Comparison of ENCODE assay signal across 8 cellular contexts in genomic region chr22:29266564-29267461, GRCh38. TPM values are rescaled to one million over a fixed set of nuclear protein-coding genes. Genes with fewer than 3 reads are reported as not detected.
A peak's percentile ranks its signal among the peaks of the same experiment; 100 is the strongest.
DNase-seq lines count a peak whose midpoint lies in the region; ATAC-seq and TF ChIP-seq lines count a peak whose summit lies in the region.

No MANE protein-coding gene starts in this region.

- ATAC-seq in left lung (no peak), thoracic aorta (ENCODE audit: insufficient number of reproducible peaks, low FRiP score, low read depth) (no peak), HG02610 (IDR thresholded peaks at IDR 0.05; ENCODE audit: unreplicated experiment) (no peak), GM19324 (IDR thresholded peaks at IDR 0.05; ENCODE audit: low FRiP score, unreplicated experiment) (no peak)

- CTCF ChIA-PET in AG04449 (lab: Yijun Ruan, JAX) = interaction anchor here (1.2 to 4.2 kb wide), 2 partner anchors 19 to 21 kb away, joined by 4 to 25 read pairs; no protein-coding TSS in a partner anchor

- WGBS in adrenal gland, 4 donors = 13 to 23% (median 19%) methylated on average over 7 to 13 of the region's 13 CpGs

- intact Hi-C loops in adrenal gland (cut with DNase I) = no loop called here
- intact Hi-C loops in left lung (cut with DNase I) = no loop called here

- POLR2A ChIA-PET in AG04449 (lab: Yijun Ruan, JAX) = interaction anchor here (0.6 kb wide), 1 partner anchor 17 kb away, joined by 3 read pairs; no protein-coding TSS in a partner anchor

- TF ChIP-seq CTCF in AG04449 (IDR thresholded peaks at IDR 0.05; ENCODE audit: insufficient read depth, low read length, missing control alignments) (no peak), adrenal gland (IDR thresholded peaks at IDR 0.05) (no peak), left lung (IDR thresholded peaks at IDR 0.05) (no peak), thoracic aorta (IDR thresholded peaks at IDR 0.05) (no peak)

- DNase-seq in AG04449 (ENCODE audit: low read depth, low spot score) (no peak), adrenal gland (peak in 6 of 7 donors; percentile 30 to 61 (median 36)), left lung (no peak), thoracic aorta (ENCODE audit: low spot score) (no peak), SHP77 (lab: John Stamatoyannopoulos, UW) (no peak)

- TF ChIP-seq POLR2A in adrenal gland (IDR thresholded peaks at IDR 0.05) = no peak

- H3K4me1 ChIP-seq in HUES48 (ENCODE audit: control insufficient read depth, insufficient read depth, low read length) (peaks cover 27% of the 10 kb centered on the region), adrenal gland (replicated peaks in 1 of 2) (peaks cover 40 to 41% of the 10 kb centered on the region in 2 donors), left lung (peaks cover 23 to 45% of the 10 kb centered on the region in 2 donors), thoracic aorta (ENCODE audit: control insufficient read depth in 1 of 2, low read depth in 2 of 2) (peaks cover 25 to 36% of the 10 kb centered on the region in 2 donors)

- peak overlapping the region; percentile 100 for H3K9ac ChIP-seq in HUES48 (ENCODE audit: low read depth, low read length)

- H3K4me3 ChIP-seq in AG04449 (ENCODE audit: low read depth, low read length) (peak overlapping the region; percentile 89), HUES48 (ENCODE audit: low read depth, low read length) (peak overlapping the region; percentile 95), adrenal gland (peak overlapping the region; percentile 32 to 99 (median 83)), left lung (peak overlapping the region; percentile 77 to 99), thoracic aorta (peak overlapping the region; percentile 92)

- peak overlapping the region; percentile 100 for H3K27ac ChIP-seq in HUES48 (ENCODE audit: low read depth, low read length)
- H3K27ac ChIP-seq in adrenal gland = peak overlapping the region; percentile 78 to 100 (median 100)
- peak overlapping the region; percentile 98 for H3K27ac ChIP-seq in left lung
- peak overlapping the region in 1 of 2 donors; percentile 97 for H3K27ac ChIP-seq in thoracic aorta

- H3K9me3 ChIP-seq in HUES48 (ENCODE audit: control insufficient read depth, insufficient read depth, low read length) = no peaks in the 10 kb centered on the region
- H3K9me3 ChIP-seq in adrenal gland (replicated peaks in 1 of 3) = no peaks in the 10 kb centered on the region
- no peaks in the 10 kb centered on the region for H3K9me3 ChIP-seq in left lung
- no peaks in the 10 kb centered on the region for H3K9me3 ChIP-seq in thoracic aorta

- peaks cover 53% of the 10 kb centered on the region for H3K36me3 ChIP-seq in HUES48 (ENCODE audit: control insufficient read depth, insufficient read depth, low read length)
- peaks cover 0 to 28% of the 10 kb centered on the region in 2 donors for H3K36me3 ChIP-seq in adrenal gland (replicated peaks in 1 of 2)
- H3K36me3 ChIP-seq in left lung = peaks cover 0 to 26% of the 10 kb centered on the region in 2 donors
- H3K36me3 ChIP-seq in thoracic aorta = peaks cover 5% of the 10 kb centered on the region

- no peaks in the 10 kb centered on the region for H3K27me3 ChIP-seq in HUES48 (ENCODE audit: control insufficient read depth, insufficient read depth, low read length)
- H3K27me3 ChIP-seq in adrenal gland = no peaks in the 10 kb centered on the region
- H3K27me3 ChIP-seq in left lung = no peaks in the 10 kb centered on the region
- H3K27me3 ChIP-seq in thoracic aorta (replicated peaks; ENCODE audit: insufficient read depth) = no peaks in the 10 kb centered on the region

RNA-seq across cellular contexts. Expression of gene RHBDD3, which starts 1.0 kb away (rescaled TPM):
- total RNA-seq in adrenal gland = 100 to 1,000 TPM in 1 of 8 donors, 10 to 100 TPM in 7; 27.4 to 103 (median 42.6) TPM
- polyA plus RNA-seq in adrenal gland = 10 to 100 TPM; 12.2 to 76.3 (median 48.2) TPM
- total RNA-seq in left lung = 10 to 100 TPM; 24.1 to 34.7 TPM
- total RNA-seq in thoracic aorta = 10 to 100 TPM; 23.9 to 36.7 TPM

RNA-seq across cellular contexts. Expression of gene EWSR1, which starts 1.3 kb away (rescaled TPM):
- total RNA-seq in adrenal gland (100 to 1,000 TPM; 152 to 302 (median 197) TPM), left lung (100 to 1,000 TPM; 125 to 189 TPM), thoracic aorta (100 to 1,000 TPM; 197 to 225 TPM)
- polyA plus RNA-seq in adrenal gland = 100 to 1,000 TPM; 269 to 351 (median 278) TPM

RNA-seq across cellular contexts. Expression of gene GAS2L1, which starts 39.6 kb away (rescaled TPM):
- total RNA-seq in adrenal gland (10 to 100 TPM; 29.7 to 87.3 (median 55.6) TPM), left lung (10 to 100 TPM; 30.6 to 32.6 TPM), thoracic aorta (10 to 100 TPM; 32.5 to 52.9 TPM)
- polyA plus RNA-seq in adrenal gland = 10 to 100 TPM in 2 of 3 donors, 1 to 10 TPM in 1; 3.6 to 42.1 (median 33.1) TPM

RNA-seq across cellular contexts. Expression of gene RASL10A, which starts 48.7 kb away (rescaled TPM):
- total RNA-seq in adrenal gland (1 to 10 TPM in 7 of 8 donors, under 1 TPM in 1; 0.54 to 3.7 (median 1.8) TPM), left lung (1 to 10 TPM in 1 of 2 donors, under 1 TPM in 1; 0.96 to 1.8 TPM), thoracic aorta (1 to 10 TPM; 3.4 to 4.1 TPM)
- 10 to 100 TPM in 1 of 3 donors, 1 to 10 TPM in 1, under 1 TPM in 1; 0.51 to 14.4 (median 9.1) TPM for polyA plus RNA-seq in adrenal gland

Comparison
In these comparisons a context has a peak if more than half of its experiments do, and no peak if none do; other contexts are left out.
1. DNase-seq: peak in adrenal gland (6 of 7); none in AG04449 (single experiment), left lung (0 of 2), thoracic aorta (single experiment) and SHP77 (0 of 2).
2. Peak in every context shown above with its lines, with median percentiles within 50 percentile points of each other: H3K4me3 ChIP-seq.